In the genomic region with DNA sequence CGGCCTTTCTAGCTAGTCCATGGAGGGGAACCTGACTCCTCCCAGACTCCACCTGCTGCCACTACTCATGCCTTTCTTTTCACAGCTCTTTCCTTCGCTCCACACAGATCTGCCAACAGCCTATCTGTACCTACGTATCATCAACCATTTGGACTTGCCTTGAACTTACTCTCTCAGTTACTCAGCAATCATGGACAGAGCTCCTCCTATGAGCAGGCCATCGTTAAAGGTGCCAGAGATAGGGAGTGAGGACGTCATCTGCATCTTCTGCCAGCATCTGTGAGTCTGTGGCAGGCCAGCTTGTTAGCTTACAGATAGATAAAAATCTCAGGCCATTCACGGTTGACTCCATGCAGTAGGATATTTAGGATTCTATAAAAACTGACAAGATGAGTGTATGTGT, we compare ENCODE assay signal across 2 cellular contexts.
TF ChIP-seq lines count a peak whose summit lies in the region.

No MANE protein-coding gene starts in this region.

TF ChIP-seq in IMR-90, 13 proteins besides CTCF, POLR2A, EP300 and RAD21:
- TF ChIP-seq RCOR1 (IDR thresholded peaks at IDR 0.05; ENCODE audit: insufficient replicate concordance, low read length) (no peak), CHD1 (IDR thresholded peaks at IDR 0.05; ENCODE audit: low read depth, low read length) (no peak), CEBPB (IDR thresholded peaks at IDR 0.05; ENCODE audit: low read depth, low read length) (no peak), MXI1 (IDR thresholded peaks at IDR 0.05; ENCODE audit: borderline replicate concordance, low read depth, low read length) (no peak), BHLHE40 (IDR thresholded peaks at IDR 0.05; ENCODE audit: low read depth, low read length) (no peak)
- TF ChIP-seq, protein P1, sequence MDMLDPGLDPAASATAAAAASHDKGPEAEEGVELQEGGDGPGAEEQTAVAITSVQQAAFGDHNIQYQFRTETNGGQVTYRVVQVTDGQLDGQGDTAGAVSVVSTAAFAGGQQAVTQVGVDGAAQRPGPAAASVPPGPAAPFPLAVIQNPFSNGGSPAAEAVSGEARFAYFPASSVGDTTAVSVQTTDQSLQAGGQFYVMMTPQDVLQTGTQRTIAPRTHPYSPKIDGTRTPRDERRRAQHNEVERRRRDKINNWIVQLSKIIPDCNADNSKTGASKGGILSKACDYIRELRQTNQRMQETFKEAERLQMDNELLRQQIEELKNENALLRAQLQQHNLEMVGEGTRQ (IDR thresholded peaks at IDR 0.05; ENCODE audit: low read depth, low read length) = no peak

TF ChIP-seq in WTC11, 78 proteins besides CTCF, POLR2A, EP300 and RAD21:
- TF ChIP-seq MXD4 (CRISPR knock-in tag; IDR thresholded peaks at IDR 0.05; ENCODE audit: borderline replicate concordance) (no peak), JUN (CRISPR knock-in tag; IDR thresholded peaks at IDR 0.05) (no peak), GRHL2 (CRISPR knock-in tag; IDR thresholded peaks at IDR 0.05; ENCODE audit: insufficient replicate concordance, severe bottlenecking) (no peak), HMGA2 (CRISPR knock-in tag; IDR thresholded peaks at IDR 0.05) (no peak), RORB (CRISPR knock-in tag; IDR thresholded peaks at IDR 0.05) (no peak), ESRRA (CRISPR knock-in tag; IDR thresholded peaks at IDR 0.05; ENCODE audit: borderline replicate concordance) (no peak), ZNF671 (CRISPR knock-in tag; IDR thresholded peaks at IDR 0.05) (no peak), SP1 (CRISPR knock-in tag; conservative IDR thresholded peaks at IDR 0.05) (no peak)
- TF ChIP-seq, protein P2, sequence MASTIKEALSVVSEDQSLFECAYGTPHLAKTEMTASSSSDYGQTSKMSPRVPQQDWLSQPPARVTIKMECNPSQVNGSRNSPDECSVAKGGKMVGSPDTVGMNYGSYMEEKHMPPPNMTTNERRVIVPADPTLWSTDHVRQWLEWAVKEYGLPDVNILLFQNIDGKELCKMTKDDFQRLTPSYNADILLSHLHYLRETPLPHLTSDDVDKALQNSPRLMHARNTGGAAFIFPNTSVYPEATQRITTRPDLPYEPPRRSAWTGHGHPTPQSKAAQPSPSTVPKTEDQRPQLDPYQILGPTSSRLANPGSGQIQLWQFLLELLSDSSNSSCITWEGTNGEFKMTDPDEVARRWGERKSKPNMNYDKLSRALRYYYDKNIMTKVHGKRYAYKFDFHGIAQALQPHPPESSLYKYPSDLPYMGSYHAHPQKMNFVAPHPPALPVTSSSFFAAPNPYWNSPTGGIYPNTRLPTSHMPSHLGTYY (CRISPR knock-in tag; IDR thresholded peaks at IDR 0.05) = no peak
- TF ChIP-seq, protein P1 (CRISPR knock-in tag; IDR thresholded peaks at IDR 0.05) = no peak
- TF ChIP-seq, protein P3, sequence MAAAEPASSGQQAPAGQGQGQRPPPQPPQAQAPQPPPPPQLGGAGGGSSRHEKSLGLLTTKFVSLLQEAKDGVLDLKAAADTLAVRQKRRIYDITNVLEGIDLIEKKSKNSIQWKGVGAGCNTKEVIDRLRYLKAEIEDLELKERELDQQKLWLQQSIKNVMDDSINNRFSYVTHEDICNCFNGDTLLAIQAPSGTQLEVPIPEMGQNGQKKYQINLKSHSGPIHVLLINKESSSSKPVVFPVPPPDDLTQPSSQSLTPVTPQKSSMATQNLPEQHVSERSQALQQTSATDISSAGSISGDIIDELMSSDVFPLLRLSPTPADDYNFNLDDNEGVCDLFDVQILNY (CRISPR knock-in tag; IDR thresholded peaks at IDR 0.05) = no peak
- TF ChIP-seq, protein P4, sequence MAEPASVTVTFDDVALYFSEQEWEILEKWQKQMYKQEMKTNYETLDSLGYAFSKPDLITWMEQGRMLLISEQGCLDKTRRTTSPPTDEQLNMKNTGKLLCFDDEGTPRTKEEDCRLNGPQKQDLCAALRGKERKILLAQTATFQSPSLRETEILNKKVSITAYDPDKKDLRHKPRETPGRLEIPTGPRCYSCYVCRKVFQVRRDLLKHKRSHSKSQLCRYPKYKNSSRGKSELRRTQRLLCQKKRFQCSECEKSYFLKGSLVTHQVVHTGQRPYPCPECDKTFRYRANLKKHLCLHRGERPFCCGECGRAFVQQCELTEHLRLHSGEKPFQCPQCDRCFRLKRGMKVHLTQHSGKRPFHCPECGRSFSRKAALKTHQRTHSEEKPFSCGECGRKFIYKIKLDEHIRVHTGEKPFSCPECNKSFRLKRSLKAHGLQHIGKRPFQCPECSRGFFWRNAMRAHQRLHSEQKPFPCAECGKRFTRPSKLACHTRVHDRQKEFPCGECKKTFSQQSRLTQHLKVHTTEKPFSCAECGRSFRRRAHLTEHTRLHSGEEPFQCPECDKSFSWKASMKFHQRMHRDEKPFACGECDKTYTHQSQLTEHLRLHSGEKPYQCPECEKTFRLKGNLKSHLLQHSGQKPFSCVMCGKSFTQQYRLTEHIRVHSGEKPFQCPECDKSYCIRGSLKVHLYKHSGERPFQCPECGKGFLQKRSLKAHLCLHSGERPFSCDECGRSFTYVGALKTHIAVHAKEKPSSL (CRISPR knock-in tag; conservative IDR thresholded peaks at IDR 0.05) = no peak
- TF ChIP-seq, protein P5, sequence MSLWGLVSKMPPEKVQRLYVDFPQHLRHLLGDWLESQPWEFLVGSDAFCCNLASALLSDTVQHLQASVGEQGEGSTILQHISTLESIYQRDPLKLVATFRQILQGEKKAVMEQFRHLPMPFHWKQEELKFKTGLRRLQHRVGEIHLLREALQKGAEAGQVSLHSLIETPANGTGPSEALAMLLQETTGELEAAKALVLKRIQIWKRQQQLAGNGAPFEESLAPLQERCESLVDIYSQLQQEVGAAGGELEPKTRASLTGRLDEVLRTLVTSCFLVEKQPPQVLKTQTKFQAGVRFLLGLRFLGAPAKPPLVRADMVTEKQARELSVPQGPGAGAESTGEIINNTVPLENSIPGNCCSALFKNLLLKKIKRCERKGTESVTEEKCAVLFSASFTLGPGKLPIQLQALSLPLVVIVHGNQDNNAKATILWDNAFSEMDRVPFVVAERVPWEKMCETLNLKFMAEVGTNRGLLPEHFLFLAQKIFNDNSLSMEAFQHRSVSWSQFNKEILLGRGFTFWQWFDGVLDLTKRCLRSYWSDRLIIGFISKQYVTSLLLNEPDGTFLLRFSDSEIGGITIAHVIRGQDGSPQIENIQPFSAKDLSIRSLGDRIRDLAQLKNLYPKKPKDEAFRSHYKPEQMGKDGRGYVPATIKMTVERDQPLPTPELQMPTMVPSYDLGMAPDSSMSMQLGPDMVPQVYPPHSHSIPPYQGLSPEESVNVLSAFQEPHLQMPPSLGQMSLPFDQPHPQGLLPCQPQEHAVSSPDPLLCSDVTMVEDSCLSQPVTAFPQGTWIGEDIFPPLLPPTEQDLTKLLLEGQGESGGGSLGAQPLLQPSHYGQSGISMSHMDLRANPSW (CRISPR knock-in tag; conservative IDR thresholded peaks at IDR 0.05; ENCODE audit: low read depth) = no peak
- TF ChIP-seq, protein P6, sequence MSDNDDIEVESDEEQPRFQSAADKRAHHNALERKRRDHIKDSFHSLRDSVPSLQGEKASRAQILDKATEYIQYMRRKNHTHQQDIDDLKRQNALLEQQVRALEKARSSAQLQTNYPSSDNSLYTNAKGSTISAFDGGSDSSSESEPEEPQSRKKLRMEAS (CRISPR knock-in tag; IDR thresholded peaks at IDR 0.05) = no peak
- TF ChIP-seq, protein P7, sequence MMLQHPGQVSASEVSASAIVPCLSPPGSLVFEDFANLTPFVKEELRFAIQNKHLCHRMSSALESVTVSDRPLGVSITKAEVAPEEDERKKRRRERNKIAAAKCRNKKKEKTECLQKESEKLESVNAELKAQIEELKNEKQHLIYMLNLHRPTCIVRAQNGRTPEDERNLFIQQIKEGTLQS (CRISPR knock-in tag; conservative IDR thresholded peaks at IDR 0.05) = no peak
- TF ChIP-seq, protein P8, sequence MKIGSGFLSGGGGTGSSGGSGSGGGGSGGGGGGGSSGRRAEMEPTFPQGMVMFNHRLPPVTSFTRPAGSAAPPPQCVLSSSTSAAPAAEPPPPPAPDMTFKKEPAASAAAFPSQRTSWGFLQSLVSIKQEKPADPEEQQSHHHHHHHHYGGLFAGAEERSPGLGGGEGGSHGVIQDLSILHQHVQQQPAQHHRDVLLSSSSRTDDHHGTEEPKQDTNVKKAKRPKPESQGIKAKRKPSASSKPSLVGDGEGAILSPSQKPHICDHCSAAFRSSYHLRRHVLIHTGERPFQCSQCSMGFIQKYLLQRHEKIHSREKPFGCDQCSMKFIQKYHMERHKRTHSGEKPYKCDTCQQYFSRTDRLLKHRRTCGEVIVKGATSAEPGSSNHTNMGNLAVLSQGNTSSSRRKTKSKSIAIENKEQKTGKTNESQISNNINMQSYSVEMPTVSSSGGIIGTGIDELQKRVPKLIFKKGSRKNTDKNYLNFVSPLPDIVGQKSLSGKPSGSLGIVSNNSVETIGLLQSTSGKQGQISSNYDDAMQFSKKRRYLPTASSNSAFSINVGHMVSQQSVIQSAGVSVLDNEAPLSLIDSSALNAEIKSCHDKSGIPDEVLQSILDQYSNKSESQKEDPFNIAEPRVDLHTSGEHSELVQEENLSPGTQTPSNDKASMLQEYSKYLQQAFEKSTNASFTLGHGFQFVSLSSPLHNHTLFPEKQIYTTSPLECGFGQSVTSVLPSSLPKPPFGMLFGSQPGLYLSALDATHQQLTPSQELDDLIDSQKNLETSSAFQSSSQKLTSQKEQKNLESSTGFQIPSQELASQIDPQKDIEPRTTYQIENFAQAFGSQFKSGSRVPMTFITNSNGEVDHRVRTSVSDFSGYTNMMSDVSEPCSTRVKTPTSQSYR (CRISPR knock-in tag; IDR thresholded peaks at IDR 0.05) = no peak
TF ChIP-seq in WTC11: peak in this region for 0.
